In the genomic region with DNA sequence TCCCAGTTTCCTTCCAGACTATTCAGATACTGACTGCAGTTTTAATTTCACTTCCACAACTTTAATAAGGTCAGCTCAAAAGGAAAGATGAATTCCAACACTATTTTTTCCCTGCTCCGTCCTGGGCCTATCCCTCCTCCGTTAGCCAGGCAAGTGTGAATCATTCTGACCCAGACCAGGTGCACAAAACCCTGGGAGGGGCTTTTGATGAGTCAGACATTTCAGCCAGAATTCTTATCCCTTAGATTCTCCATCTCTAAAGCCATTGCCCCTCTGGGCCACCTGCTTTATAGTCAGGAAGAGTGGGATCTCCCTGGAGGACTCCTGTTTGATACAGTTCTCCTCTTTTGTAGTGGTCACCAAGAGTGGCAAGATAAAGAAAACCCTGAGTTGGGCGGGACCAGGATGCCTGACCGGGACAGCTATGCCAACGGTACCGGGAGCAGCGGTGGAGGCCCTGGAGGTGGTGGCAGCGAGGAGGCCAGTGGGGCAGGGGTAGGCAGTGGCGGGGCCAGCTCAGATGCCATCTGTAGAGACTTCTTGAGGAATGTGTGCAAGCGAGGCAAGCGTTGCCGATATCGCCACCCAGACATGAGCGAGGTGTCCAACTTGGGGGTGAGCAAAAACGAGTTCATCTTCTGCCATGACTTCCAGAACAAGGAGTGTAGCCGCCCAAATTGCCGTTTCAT, we compare ENCODE assay signal across 1 cellular context.
TF ChIP-seq lines count a peak whose summit lies in the region.

No MANE protein-coding gene starts in this region.

TF ChIP-seq in endothelial cell of umbilical vein, 7 proteins besides CTCF, POLR2A, EP300 and RAD21:
- TF ChIP-seq GATA2 (IDR thresholded peaks at IDR 0.05; ENCODE audit: insufficient read depth, insufficient read length, low read depth, low read length) (no peak), POLR2AphosphoS5 (IDR thresholded peaks at IDR 0.05; ENCODE audit: insufficient read depth, low read depth, low read length) (no peak), EZH2 (IDR thresholded peaks at IDR 0.05; ENCODE audit: borderline replicate concordance, low read depth, low read length, severe bottlenecking) (no peak), MYC (IDR thresholded peaks at IDR 0.05; ENCODE audit: low read depth, low read length) (no peak), FOS (IDR thresholded peaks at IDR 0.05; ENCODE audit: borderline replicate concordance, insufficient read depth, low read length) (no peak), JUN (IDR thresholded peaks at IDR 0.05; ENCODE audit: borderline replicate concordance, insufficient read depth, insufficient read length, low read depth) (no peak)
- TF ChIP-seq, protein P1, sequence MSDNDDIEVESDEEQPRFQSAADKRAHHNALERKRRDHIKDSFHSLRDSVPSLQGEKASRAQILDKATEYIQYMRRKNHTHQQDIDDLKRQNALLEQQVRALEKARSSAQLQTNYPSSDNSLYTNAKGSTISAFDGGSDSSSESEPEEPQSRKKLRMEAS (IDR thresholded peaks at IDR 0.05; ENCODE audit: insufficient read depth, insufficient read length): no peak
